26 cellular contexts compared by ENCODE assay signal in genomic region chr3:38364721-38365400, GRCh38.
"Had no signal": no experiment of that assay in that cellular context is flagged by ENCODE, and none has a peak within 500 bp of the region (broad histone marks: within the 10 kb centered on the region; RNA-seq: fewer than 3 reads in every experiment).

No MANE protein-coding gene starts in this region.

- FAIRE-seq: islet of Langerhans had no signal

- H3K4me2 ChIP-seq: hepatocyte, smooth muscle cell had no signal

- H3K9me3 ChIP-seq: colonic mucosa, esophagus muscularis mucosa, gastroesophageal sphincter, heart left ventricle, lower lobe of right lung, prostate gland, right atrium auricular region, stomach, tibial artery had no signal

- H3K9me3 Mint-ChIP-seq: dendritic cell treated with granulocyte-macrophage colony-stimulating factor and Interleukin-4, amounts not matched to agents 40 ng/mL and 50 ng/mL, for 4 days; natural killer cell; neural crest cell; type B pancreatic cell had no signal

- ATAC-seq: foreskin keratinocyte, heart left ventricle, left colon, left ventricle myocardium superior, natural killer cell had no signal

- H3K4me1 Mint-ChIP-seq: endodermal cell, neural crest cell had no signal

- H3K27me3 ChIP-seq: colonic mucosa, esophagus muscularis mucosa, foreskin keratinocyte, gastroesophageal sphincter, heart left ventricle, hepatocyte, right atrium auricular region, stomach, tibial artery had no signal

- H3K79me2 ChIP-seq: hepatocyte had no signal

- H3K27ac Mint-ChIP-seq: dendritic cell treated with granulocyte-macrophage colony-stimulating factor and Interleukin-4, amounts not matched to agents 40 ng/mL and 50 ng/mL, for 4 days; type B pancreatic cell had no signal

- H3K4me3 ChIP-seq: colonic mucosa, esophagus muscularis mucosa, gastroesophageal sphincter, heart left ventricle, hepatocyte, lower lobe of right lung, prostate gland, right atrium auricular region, smooth muscle cell, stomach, tibial artery had no signal

- H3K36me3 ChIP-seq: colonic mucosa, prostate gland, right atrium auricular region had no signal

- DNase-seq: colonic mucosa; effector CD8-positive, alpha-beta T cell; endodermal cell; foreskin keratinocyte; heart left ventricle; left colon; left ventricle myocardium superior; lower lobe of right lung; natural killer cell; stimulated activated CD4-positive, alpha-beta T cell treated with anti-CD3 and anti-CD28 coated beads, Interleukin-12 subunit alpha, Interleukin-12 subunit beta, amount 100 ng/mL, for 4 hours; stimulated activated CD4-positive, alpha-beta T cell treated with anti-CD3 and anti-CD28 coated beads, Interleukin-1b, Interleukin-23, amount 100 ng/mL, for 48 hours; stimulated activated CD4-positive, alpha-beta T cell treated with anti-CD3 and anti-CD28 coated beads, Interleukin-4, amount 100 ng/mL, for 1 hour; stimulated activated CD8-positive, alpha-beta memory T cell treated with anti-CD3 and anti-CD28 coated beads, Interleukin-4, amount 100 ng/mL, for 48 hours; stimulated activated naive CD4-positive, alpha-beta T cell treated with Interleukin-2 at 50 U/mL for 16 hours; stomach; tibial artery had no signal

- H3K4me1 ChIP-seq: colonic mucosa, esophagus muscularis mucosa, foreskin keratinocyte, gastroesophageal sphincter, heart left ventricle, lower lobe of right lung, prostate gland, right atrium auricular region, stomach, tibial artery had no signal

- H3K27ac ChIP-seq: colonic mucosa, esophagus muscularis mucosa, foreskin keratinocyte, gastroesophageal sphincter, heart left ventricle, hepatocyte, lower lobe of right lung, prostate gland, right atrium auricular region, stomach, tibial artery had no signal

- H3K36me3 Mint-ChIP-seq: natural killer cell had no signal

- H2AFZ ChIP-seq: hepatocyte had no signal

- H3K4me3 Mint-ChIP-seq: dendritic cell treated with granulocyte-macrophage colony-stimulating factor and Interleukin-4, amounts not matched to agents 40 ng/mL and 50 ng/mL, for 4 days; endodermal cell; natural killer cell; neural crest cell; type B pancreatic cell had no signal
